8 cellular contexts compared by ENCODE assay signal in the genomic region with DNA sequence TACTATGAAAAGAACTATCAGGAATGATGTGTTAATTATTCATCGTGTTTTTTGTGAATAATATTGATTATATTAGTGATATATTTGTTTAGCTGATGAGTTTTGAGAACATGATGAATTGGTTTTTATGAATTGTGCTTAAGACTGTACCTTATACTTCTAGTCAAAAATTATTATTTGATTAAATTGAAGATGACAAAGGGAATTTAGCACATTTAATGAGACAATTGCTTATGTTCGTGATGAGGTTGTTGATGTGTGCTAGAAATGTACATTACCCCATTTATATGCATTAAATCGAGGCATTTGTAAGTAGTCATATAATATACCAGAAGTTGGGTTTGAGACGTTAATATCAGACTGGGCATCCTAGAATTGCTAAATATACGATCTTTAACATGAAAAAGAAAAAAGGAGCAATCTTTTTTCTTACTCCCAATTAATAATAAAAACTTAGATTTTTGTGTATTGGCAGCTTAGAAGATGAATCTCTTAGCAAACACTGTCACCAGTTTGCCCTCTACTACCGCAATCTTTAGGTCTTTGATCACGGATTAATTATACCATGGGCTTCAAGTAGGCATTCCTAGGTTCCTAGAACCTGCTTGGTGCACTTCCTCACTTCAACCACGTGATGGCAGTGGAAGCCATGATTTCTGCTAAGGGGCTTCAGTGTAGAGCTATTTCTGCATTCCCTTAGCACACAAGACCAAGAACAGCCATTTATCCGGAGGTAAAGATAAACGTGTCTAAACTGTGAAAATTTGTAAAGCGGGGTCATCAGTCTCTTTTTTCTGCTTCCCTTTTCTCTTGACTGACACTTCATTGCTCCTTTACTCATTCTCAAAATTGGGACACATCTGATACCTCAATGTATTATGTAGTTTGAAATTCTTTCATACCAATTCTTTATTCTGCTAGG.
DNase-seq lines count a peak whose midpoint lies in the region; ATAC-seq and TF ChIP-seq lines count a peak whose summit lies in the region.

No MANE protein-coding gene starts in this region.

- peak; percentile 84 for DNase-seq in CD1c-positive myeloid dendritic cell (ENCODE audit: extremely low spot score)
- DNase-seq in NCI-H1436 (lab: John Stamatoyannopoulos, UW) = peak; percentile 72
- peak; percentile 85 for DNase-seq in SW480 (ENCODE audit: low spot score)
- DNase-seq in astrocyte of the spinal cord (ENCODE audit: low read depth, low spot score) = peak; percentile 88
- DNase-seq in hypothalamus (lab: John Stamatoyannopoulos, UW) = peak in 39 of 51 donors; percentile 0 to 86 (median 38)
- peak; percentile 81 for DNase-seq in retina

- in situ Hi-C loops in astrocyte of the spinal cord (cut with HindIII; ENCODE audit: low sequenced_read_pairs) = no loop called here

- ATAC-seq in GM21737 (IDR thresholded peaks at IDR 0.05; ENCODE audit: unreplicated experiment) (peak; percentile 44), HG02973 (IDR thresholded peaks at IDR 0.05; ENCODE audit: unreplicated experiment) (no peak)

- H3K4me3 ChIP-seq in astrocyte of the spinal cord (ENCODE audit: low read depth, low read length) = peak overlapping the region; percentile 90

- TF ChIP-seq CTCF in astrocyte of the spinal cord (IDR thresholded peaks at IDR 0.05; ENCODE audit: low read depth, low read length) = peak; percentile 94

Comparison
In these comparisons a context has a peak if more than half of its experiments do, and no peak if none do; other contexts are left out.
1. DNase-seq: peak in every context shown above with its lines; median percentile 88 in astrocyte of the spinal cord; 85 in SW480; 84 in CD1c-positive myeloid dendritic cell; 81 in retina; 72 in NCI-H1436; 38 in hypothalamus.